ENCODE assay signal across 29 cellular contexts in genomic region chr5:96004754-96005153, GRCh38.
"Had no signal": no experiment of that assay in that cellular context is flagged by ENCODE, and none has a peak within 500 bp of the region (broad histone marks: within the 10 kb centered on the region; RNA-seq: fewer than 3 reads in every experiment).

No MANE protein-coding gene starts in this region.

- H3K27ac Mint-ChIP-seq: activated CD4-positive, alpha-beta memory T cell treated with anti-CD3 and anti-CD28 coated beads for 36 hours; activated CD4-positive, alpha-beta T cell treated with anti-CD3 and anti-CD28 coated beads, Interleukin-2, amount 10 ng/mL, durations not matched to agents 24 days and 14 days; activated naive CD4-positive, alpha-beta T cell treated with anti-CD3 and anti-CD28 coated beads for 36 hours; activated naive CD8-positive, alpha-beta T cell treated with anti-CD3 and anti-CD28 coated beads for 36 hours; activated T-helper 1 cell treated with anti-CD3 and anti-CD28 coated beads, Interleukin-12 subunit alpha, Interleukin-12 subunit beta, Interleukin-2, Interleukin-4 antibody, amounts not matched to agents 30 ng/mL and 10 ng/mL and 1 ng/mL, durations not matched to agents 14 hours and 24 hours and 36 hours; progenitor cell of endocrine pancreas; stimulated activated effector memory CD8-positive, alpha-beta T cell treated with anti-CD3 and anti-CD28 coated beads, Interleukin-12 subunit alpha, Interleukin-12 subunit beta, amount 100 ng/mL, for 72 hours; stimulated activated naive CD8-positive, alpha-beta T cell treated with anti-CD3 and anti-CD28 coated beads, Interleukin-15, Interleukin-2, amounts not matched to agents 100 ng/mL and 50 ng/mL, for 24 hours; type B pancreatic cell had no signal

- FAIRE-seq: astrocyte, endothelial cell of umbilical vein, small intestine had no signal

- H3K36me3 ChIP-seq: brain microvascular endothelial cell, gastroesophageal sphincter, ovary, uterus had no signal

- DNase-seq: activated CD4-positive, alpha-beta memory T cell treated with anti-CD3 and anti-CD28 coated beads for 36 hours; activated CD4-positive, alpha-beta T cell treated with anti-CD3 and anti-CD28 coated beads, Interleukin-2, amount 10 ng/mL, durations not matched to agents 24 days and 14 days; activated CD4-positive, CD25-positive, alpha-beta regulatory T cell treated with anti-CD3 and anti-CD28 coated beads, Interleukin-2, amount 50 U/mL, for 72 hours; activated CD8-positive, alpha-beta memory T cell treated with anti-CD3 and anti-CD28 coated beads, Interleukin-2, amount 50 U/mL, for 4 hours; activated effector memory CD4-positive, alpha-beta T cell treated with anti-CD3 and anti-CD28 coated beads, Interleukin-2, amount 50 U/mL, for 16 hours; activated naive CD4-positive, alpha-beta T cell treated with anti-CD3 and anti-CD28 coated beads for 36 hours; activated naive CD8-positive, alpha-beta T cell treated with anti-CD3 and anti-CD28 coated beads for 36 hours; activated T-cell treated with anti-CD3 and anti-CD28 coated beads, Interleukin-2, amount 50 U/mL, for 1 hour; amniotic stem cell; brain microvascular endothelial cell; caudate nucleus; cortex of kidney; islet precursor cell; left ventricle myocardium superior; ovary; small intestine; stimulated activated CD4-positive, alpha-beta T cell treated with anti-CD3 and anti-CD28 coated beads, Interleukin-4, amount 100 ng/mL, for 24 hours; substantia nigra; uterus had no signal

- H3K4me1 Mint-ChIP-seq: activated CD4-positive, alpha-beta T cell treated with anti-CD3 and anti-CD28 coated beads, Interleukin-2, amount 10 ng/mL, durations not matched to agents 24 days and 14 days; activated naive CD8-positive, alpha-beta T cell treated with anti-CD3 and anti-CD28 coated beads for 36 hours; stimulated activated effector memory CD8-positive, alpha-beta T cell treated with anti-CD3 and anti-CD28 coated beads, Interleukin-12 subunit alpha, Interleukin-12 subunit beta, amount 100 ng/mL, for 72 hours had no signal

- H3K27me3 Mint-ChIP-seq: activated CD4-positive, alpha-beta T cell treated with anti-CD3 and anti-CD28 coated beads, Interleukin-2, amount 10 ng/mL, durations not matched to agents 24 days and 14 days; activated naive CD8-positive, alpha-beta T cell treated with anti-CD3 and anti-CD28 coated beads for 36 hours; progenitor cell of endocrine pancreas; stimulated activated naive CD8-positive, alpha-beta T cell treated with anti-CD3 and anti-CD28 coated beads, Interleukin-15, Interleukin-2, amounts not matched to agents 100 ng/mL and 50 ng/mL, for 24 hours; type B pancreatic cell had no signal

- H3K79me2 ChIP-seq: hepatocyte had no signal

- H3K4me3 Mint-ChIP-seq: activated CD4-positive, alpha-beta memory T cell treated with anti-CD3 and anti-CD28 coated beads for 36 hours; activated CD4-positive, alpha-beta T cell treated with anti-CD3 and anti-CD28 coated beads, Interleukin-2, amount 10 ng/mL, durations not matched to agents 24 days and 14 days; activated naive CD4-positive, alpha-beta T cell treated with anti-CD3 and anti-CD28 coated beads for 36 hours; activated naive CD8-positive, alpha-beta T cell treated with anti-CD3 and anti-CD28 coated beads for 36 hours; activated T-helper 1 cell treated with anti-CD3 and anti-CD28 coated beads, Interleukin-12 subunit alpha, Interleukin-12 subunit beta, Interleukin-2, Interleukin-4 antibody, amounts not matched to agents 30 ng/mL and 10 ng/mL and 1 ng/mL, durations not matched to agents 14 hours and 24 hours and 36 hours; stimulated activated effector memory CD8-positive, alpha-beta T cell treated with anti-CD3 and anti-CD28 coated beads, Interleukin-12 subunit alpha, Interleukin-12 subunit beta, amount 100 ng/mL, for 72 hours; stimulated activated naive CD8-positive, alpha-beta T cell treated with anti-CD3 and anti-CD28 coated beads, Interleukin-15, Interleukin-2, amounts not matched to agents 100 ng/mL and 50 ng/mL, for 24 hours; type B pancreatic cell had no signal

- ATAC-seq: gastroesophageal sphincter; left ventricle myocardium superior; sciatic nerve; stimulated activated effector memory CD8-positive, alpha-beta T cell treated with anti-CD3 and anti-CD28 coated beads, Interleukin-12 subunit alpha, Interleukin-12 subunit beta, amount 100 ng/mL, for 72 hours had no signal

- H3K4me3 ChIP-seq: gastroesophageal sphincter, hepatocyte, ovary, uterus had no signal

- H3K4me1 ChIP-seq: gastroesophageal sphincter, uterus had no signal

- H3K9me3 ChIP-seq: gastroesophageal sphincter, ovary, uterus had no signal

- H3K36me3 Mint-ChIP-seq: activated CD4-positive, alpha-beta memory T cell treated with anti-CD3 and anti-CD28 coated beads for 36 hours; activated naive CD8-positive, alpha-beta T cell treated with anti-CD3 and anti-CD28 coated beads for 36 hours; stimulated activated effector memory CD8-positive, alpha-beta T cell treated with anti-CD3 and anti-CD28 coated beads, Interleukin-12 subunit alpha, Interleukin-12 subunit beta, amount 100 ng/mL, for 72 hours; type B pancreatic cell had no signal

- H3K27me3 ChIP-seq: brain microvascular endothelial cell, gastroesophageal sphincter, hepatocyte, ovary, uterus had no signal

- H2AFZ ChIP-seq: hepatocyte had no signal

- H3K27ac ChIP-seq: brain microvascular endothelial cell, gastroesophageal sphincter, hepatocyte, ovary, uterus had no signal

- H3K9me3 Mint-ChIP-seq: activated CD4-positive, alpha-beta memory T cell treated with anti-CD3 and anti-CD28 coated beads for 36 hours; activated naive CD8-positive, alpha-beta T cell treated with anti-CD3 and anti-CD28 coated beads for 36 hours; stimulated activated effector memory CD8-positive, alpha-beta T cell treated with anti-CD3 and anti-CD28 coated beads, Interleukin-12 subunit alpha, Interleukin-12 subunit beta, amount 100 ng/mL, for 72 hours; stimulated activated naive CD8-positive, alpha-beta T cell treated with anti-CD3 and anti-CD28 coated beads, Interleukin-15, Interleukin-2, amounts not matched to agents 100 ng/mL and 50 ng/mL, for 24 hours; type B pancreatic cell had no signal

- H3K4me2 ChIP-seq: hepatocyte had no signal
